Comparison of ENCODE assay signal across 1 cellular context in genomic region chr2:235765181-235765820, GRCh38.
TF ChIP-seq lines count a peak whose summit lies in the region.

No MANE protein-coding gene starts in this region.

TF ChIP-seq in WTC11, 78 proteins besides CTCF, POLR2A, EP300 and RAD21 (continued from another document):
- TF ChIP-seq AFF4 (CRISPR knock-in tag; IDR thresholded peaks at IDR 0.05; ENCODE audit: borderline replicate concordance) (no peak), MAX (CRISPR knock-in tag; IDR thresholded peaks at IDR 0.05) (no peak), GABPB1 (CRISPR knock-in tag; IDR thresholded peaks at IDR 0.05) (no peak), CREM (CRISPR knock-in tag; IDR thresholded peaks at IDR 0.05) (no peak), HMGXB4 (CRISPR knock-in tag; IDR thresholded peaks at IDR 0.05) (no peak), EMX1 (CRISPR knock-in tag; IDR thresholded peaks at IDR 0.05) (no peak), ZNF416 (CRISPR knock-in tag; IDR thresholded peaks at IDR 0.05) (no peak)
